Comparison of ENCODE assay signal across 19 cellular contexts in the genomic region with DNA sequence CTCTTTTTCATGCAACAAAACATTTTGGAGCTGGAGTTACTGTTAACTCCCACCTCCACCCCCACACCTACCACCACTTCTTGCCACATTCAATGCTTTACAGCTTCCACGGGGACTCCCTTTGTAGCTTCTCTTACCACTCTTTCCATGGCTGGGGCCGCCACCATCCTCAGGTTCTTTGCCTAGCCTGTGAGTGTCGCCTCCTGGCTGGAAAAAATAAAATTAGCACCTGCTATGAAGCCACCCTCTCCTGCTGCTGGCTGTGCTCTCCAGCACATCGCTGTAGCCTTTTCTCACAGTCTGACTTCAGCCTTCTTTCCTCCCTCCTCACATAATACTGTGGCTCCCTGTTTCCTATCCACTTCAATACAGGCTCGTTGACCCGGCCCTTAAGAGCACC.
"Had no signal": no experiment of that assay in that cellular context is flagged by ENCODE, and none has a peak within 500 bp of the region (broad histone marks: within the 10 kb centered on the region; RNA-seq: fewer than 3 reads in every experiment).

No MANE protein-coding gene starts in this region.

- H3K9ac ChIP-seq: parathyroid adenoma had no signal

- H3K27ac ChIP-seq: left lung, parathyroid adenoma, suprapubic skin had no signal

- ATAC-seq: activated T-helper 17 cell treated with anti-CD3 and anti-CD28 coated beads, Interleukin-2, amount 50 U/mL, for 72 hours; left lung; T-cell had no signal

- H3K9me3 ChIP-seq: left lung, suprapubic skin had no signal

- H3K4me1 ChIP-seq: left lung, parathyroid adenoma, suprapubic skin had no signal

- H3K36me3 ChIP-seq: left lung, suprapubic skin had no signal

- H2AFZ ChIP-seq: parathyroid adenoma had no signal

- H3K4me3 ChIP-seq: left lung, suprapubic skin had no signal

- H3K79me2 ChIP-seq: parathyroid adenoma had no signal

- FAIRE-seq: astrocyte, bronchial epithelial cell, keratinocyte had no signal

- H3K27me3 ChIP-seq: left lung, suprapubic skin had no signal

- DNase-seq: activated CD4-positive, alpha-beta T cell treated with anti-CD3 and anti-CD28 coated beads for 1 hour; activated CD4-positive, alpha-beta T cell treated with anti-CD3 and anti-CD28 coated beads, Interleukin-2, amount 50 U/mL, for 4 hours; activated naive CD4-positive, alpha-beta T cell treated with anti-CD3 and anti-CD28 coated beads for 36 hours; effector memory CD4-positive, alpha-beta T cell; foreskin melanocyte; head of caudate nucleus; left lung; mammary epithelial cell; naive B cell; stimulated activated CD4-positive, alpha-beta T cell treated with anti-CD3 and anti-CD28 coated beads, Interleukin-4, amount 100 ng/mL, for 1 hour; stimulated activated naive CD4-positive, alpha-beta T cell treated with Interleukin-2 at 50 U/mL for 16 hours; T-cell; T-helper 9 cell had no signal
